In genomic region chr10:125148576-125148975, GRCh38 we compare ENCODE assay signal across 10 cellular contexts. TPM values are rescaled to one million over a fixed set of nuclear protein-coding genes. Genes with fewer than 3 reads are reported as not detected.
DNase-seq lines count a peak whose midpoint lies in the region; ATAC-seq and TF ChIP-seq lines count a peak whose summit lies in the region.
"Had no signal": no experiment of that assay in that cellular context is flagged by ENCODE, and none has a peak within 500 bp of the region (broad histone marks: within the 10 kb centered on the region; RNA-seq: fewer than 3 reads in every experiment).

No MANE protein-coding gene starts in this region.

- CTCF ChIA-PET in IMR-90 (lab: Yijun Ruan, JAX), result interaction anchor here (0.7 kb wide), 1 partner anchor 70 kb away, joined by 4 read pairs; no protein-coding TSS in a partner anchor
- CTCF ChIA-PET in CD8-positive, alpha-beta T cell (lab: Charles Lee), result no interaction called here

- H3K23ac ChIP-seq in IMR-90 (ENCODE audit: low read depth, low read length), result no peak overlapping the region; the same call in 1 of the 2 replicates

- dilution Hi-C loops in IMR-90 (cut with HindIII; ENCODE audit: low sequenced_read_pairs, unreplicated experiment), result no loop called here

- no peak overlapping the region for H3K14ac ChIP-seq in IMR-90 (replicated peaks; ENCODE audit: low read depth, low read length)

- no peak overlapping the region for H2BK5ac ChIP-seq in IMR-90 (ENCODE audit: low read depth, low read length, poor library complexity, severe bottlenecking)

- H2AFZ ChIP-seq in IMR-90 (replicated peaks; ENCODE audit: low read length, poor library complexity), result no peak overlapping the region

- 0 out of 2 replicates have a peak overlapping the region, but pooled peaks have one; percentile 18 for H2BK120ac ChIP-seq in IMR-90 (ENCODE audit: low read depth, low read length)

- H2AK9ac ChIP-seq in IMR-90 (replicated peaks; ENCODE audit: low read depth, low read length, poor library complexity), result no peak overlapping the region

- peaks cover 15 to 84% of the 10 kb centered on the region in 2 experiments; a peak in 3 of 4 replicates for H3K79me1 ChIP-seq in IMR-90 (ENCODE audit: low read depth in 1 of 2, low read length in 2 of 2)

- peaks cover 3% of the 10 kb centered on the region for H3K36me3 Mint-ChIP-seq in mesothelial cell of epicardium
- no peaks in the 10 kb centered on the region for H3K36me3 Mint-ChIP-seq in CD8-positive, alpha-beta T cell

- ATAC-seq in IMR-90 (ENCODE audit: low read depth), result no peak
- ATAC-seq in thoracic aorta (ENCODE audit: insufficient number of reproducible peaks, low FRiP score, low read depth), result no peak
- no peak for ATAC-seq in CD8-positive, alpha-beta T cell
- ATAC-seq in GM18868 (IDR thresholded peaks at IDR 0.05; ENCODE audit: unreplicated experiment), result no peak
- ATAC-seq: activated CD4-positive, CD25-positive, alpha-beta regulatory T cell treated with anti-CD3 and anti-CD28 coated beads, Interleukin-2, amount 50 U/mL, for 24 hours had no signal

- no peak overlapping the region for H3K4me3 Mint-ChIP-seq in mesothelial cell of epicardium
- no peak overlapping the region for H3K4me3 Mint-ChIP-seq in CD8-positive, alpha-beta T cell

- peak overlapping the region; percentile 88 for H3K27ac Mint-ChIP-seq in mesothelial cell of epicardium
- no peak overlapping the region for H3K27ac Mint-ChIP-seq in CD8-positive, alpha-beta T cell

- DNase-seq in IMR-90, result no peak
- no peak for DNase-seq in coronary artery (ENCODE audit: low spot score)
- DNase-seq in mesothelial cell of epicardium (ENCODE audit: low spot score in 2 of 2, unreplicated experiment in 2 of 2), result no peak
- DNase-seq in thoracic aorta (ENCODE audit: low spot score), result no peak
- no peak for DNase-seq in caudate nucleus (lab: John Stamatoyannopoulos, UW)
- DNase-seq in middle frontal gyrus (ENCODE audit: extremely low spot score, low spot score), result no peak
- DNase-seq in CD8-positive, alpha-beta T cell, result no peak
- DNase-seq: islet precursor cell had no signal

- H3K4me1 Mint-ChIP-seq in mesothelial cell of epicardium, result peaks cover 77% of the 10 kb centered on the region
- H3K4me1 Mint-ChIP-seq in CD8-positive, alpha-beta T cell (ENCODE audit: low read depth), result peaks cover 6% of the 10 kb centered on the region

- no peak overlapping the region; the same call in 1 of the 2 replicates for H2BK20ac ChIP-seq in IMR-90 (ENCODE audit: low read depth, low read length)

- peak overlapping the region; percentile 5; the same call in 1 of the 2 replicates for H3K27ac ChIP-seq in IMR-90 (ENCODE audit: insufficient read depth, low read length)
- peak overlapping the region; percentile 85 to 87 for H3K27ac ChIP-seq in coronary artery
- peak overlapping the region; percentile 76 to 85 for H3K27ac ChIP-seq in thoracic aorta
- no peak overlapping the region for H3K27ac ChIP-seq in caudate nucleus (ENCODE audit: low read depth, low read length)
- H3K27ac ChIP-seq in CD8-positive, alpha-beta T cell (ENCODE audit: low read depth, low read length), result no peak overlapping the region

- no peak for TF ChIP-seq RAD21 in IMR-90 (IDR thresholded peaks at IDR 0.05; ENCODE audit: low read length)

- H3K9ac ChIP-seq in IMR-90 (ENCODE audit: low read depth, low read length), result no peak overlapping the region

- H3K27me3 ChIP-seq in IMR-90 (ENCODE audit: control insufficient read depth, insufficient read depth, low read length), result no peaks in the 10 kb centered on the region
- H3K27me3 ChIP-seq in thoracic aorta (replicated peaks; ENCODE audit: insufficient read depth), result no peaks in the 10 kb centered on the region
- H3K27me3 ChIP-seq in CD8-positive, alpha-beta T cell (ENCODE audit: insufficient read depth, low read length), result no peaks in the 10 kb centered on the region

- POLR2A ChIA-PET in IMR-90 (lab: Charles Lee; ENCODE audit: unreplicated experiment), result no interaction called here
- POLR2A ChIA-PET in CD8-positive, alpha-beta T cell (lab: Charles Lee), result no interaction called here

- peaks cover 40% of the 10 kb centered on the region for H3K9me1 ChIP-seq in IMR-90 (ENCODE audit: insufficient read depth, low read length)

- no peak overlapping the region for H3K4me2 ChIP-seq in IMR-90 (ENCODE audit: low read depth, low read length)

- in situ Hi-C loops in IMR-90 (cut with MboI; ENCODE audit: low sequenced_read_pairs), result no loop called here

- no TSS peak for BruUV-seq in IMR-90 (replicated peaks; lab: Mats Ljungman, UMichigan)

- peaks cover 46% of the 10 kb centered on the region for H3K4me1 ChIP-seq in IMR-90 (ENCODE audit: control insufficient read depth, insufficient read depth, low read length)
- H3K4me1 ChIP-seq in thoracic aorta (ENCODE audit: control insufficient read depth in 1 of 2, low read depth in 2 of 2), result peaks cover 60 to 97% of the 10 kb centered on the region in 2 donors
- no peaks in the 10 kb centered on the region for H3K4me1 ChIP-seq in CD8-positive, alpha-beta T cell (ENCODE audit: insufficient read depth, low read length)

- no peak overlapping the region for H2BK15ac ChIP-seq in IMR-90 (ENCODE audit: low read depth, low read length)

- TF ChIP-seq CTCF in IMR-90 (conservative IDR thresholded peaks at IDR 0.05; ENCODE audit: low read depth, low read length) (no peak), coronary artery (IDR thresholded peaks at IDR 0.05) (no peak), mesothelial cell of epicardium (IDR thresholded peaks at IDR 0.05; ENCODE audit: unreplicated experiment) (no peak), thoracic aorta (IDR thresholded peaks at IDR 0.05) (no peak)
- TF ChIP-seq CTCF in CD8-positive, alpha-beta T cell (IDR thresholded peaks at IDR 0.05), result no peak

- H3K4ac ChIP-seq in IMR-90 (ENCODE audit: low read depth, low read length), result peak overlapping the region; percentile 18; the same call in 1 of the 2 replicates

- TF ChIP-seq POLR2A in IMR-90 (IDR thresholded peaks at IDR 0.05; ENCODE audit: low read depth, low read length), result no peak

- no peak overlapping the region for H3K4me3 ChIP-seq in IMR-90 (ENCODE audit: insufficient read depth, low read depth, low read length)
- H3K4me3 ChIP-seq in coronary artery, result no peak overlapping the region
- H3K4me3 ChIP-seq in thoracic aorta, result no peak overlapping the region
- H3K4me3 ChIP-seq in CD8-positive, alpha-beta T cell (ENCODE audit: low read depth, low read length), result no peak overlapping the region

- H3K18ac ChIP-seq in IMR-90 (ENCODE audit: low read depth, low read length), result no peak overlapping the region

- H3K36me3 ChIP-seq in IMR-90 (ENCODE audit: control insufficient read depth, insufficient read depth, low read length), result peaks cover 14% of the 10 kb centered on the region
- peaks cover 7% of the 10 kb centered on the region for H3K36me3 ChIP-seq in thoracic aorta
- no peaks in the 10 kb centered on the region for H3K36me3 ChIP-seq in CD8-positive, alpha-beta T cell (ENCODE audit: insufficient read depth, low read length)

- H2AK5ac ChIP-seq in IMR-90 (ENCODE audit: low read depth, low read length), result peak overlapping the region; percentile 7; the same call in 1 of the 2 replicates

- no peaks in the 10 kb centered on the region for H3K27me3 Mint-ChIP-seq in mesothelial cell of epicardium (ENCODE audit: low read depth)
- H3K27me3 Mint-ChIP-seq in CD8-positive, alpha-beta T cell (ENCODE audit: low read depth), result peaks cover 47% of the 10 kb centered on the region

- no peak overlapping the region for H4K5ac ChIP-seq in IMR-90 (ENCODE audit: low read depth, low read length)

- 89% methylated on average over 3 of the region's 5 CpGs; no CpG with 5 or more reads in 1 of the 2 experiments for WGBS in IMR-90 (ENCODE audit: extremely low coverage in 2 of 2, insufficient read length in 1 of 2), 2 experiments

- peaks cover 95% of the 10 kb centered on the region for H4K20me1 ChIP-seq in IMR-90 (ENCODE audit: insufficient read depth, low read length)

- intact Hi-C loops in IMR-90 (cut with micrococcal nuclease), result loop anchor here (2.0 to 5.0 kb wide), 3 partner anchors 46 to 101 kb away; no protein-coding TSS in a partner anchor
- intact Hi-C loops in CD8-positive, alpha-beta T cell (cut with DNase I, micrococcal nuclease), result no loop called here

- no peak overlapping the region for H4K8ac ChIP-seq in IMR-90 (ENCODE audit: low read depth in 2 of 2, low read length in 2 of 2)

- H3K9me3 ChIP-seq in IMR-90 (ENCODE audit: control insufficient read depth, insufficient read depth, low read length) (no peaks in the 10 kb centered on the region), thoracic aorta (no peaks in the 10 kb centered on the region)
- no peaks in the 10 kb centered on the region for H3K9me3 ChIP-seq in CD8-positive, alpha-beta T cell (ENCODE audit: low read length)

- no peaks in the 10 kb centered on the region for H3K9me3 Mint-ChIP-seq in mesothelial cell of epicardium
- no peaks in the 10 kb centered on the region for H3K9me3 Mint-ChIP-seq in CD8-positive, alpha-beta T cell

- no peak overlapping the region for H3K56ac ChIP-seq in IMR-90 (ENCODE audit: extremely low read depth, insufficient read depth, low read length)

- no peak overlapping the region for H4K91ac ChIP-seq in IMR-90 (ENCODE audit: insufficient read depth, low read depth, low read length)

TF ChIP-seq in IMR-90, 13 proteins besides CTCF, POLR2A, EP300 and RAD21 (continues in another document):
- no peak for TF ChIP-seq CEBPB (IDR thresholded peaks at IDR 0.05; ENCODE audit: low read depth, low read length)
- no peak for TF ChIP-seq MAFK (IDR thresholded peaks at IDR 0.05; ENCODE audit: low read depth, low read length)
- TF ChIP-seq FOS (IDR thresholded peaks at IDR 0.05; ENCODE audit: low read depth, low read length), result no peak
- no peak for TF ChIP-seq CHD1 (IDR thresholded peaks at IDR 0.05; ENCODE audit: low read depth, low read length)
- no peak for TF ChIP-seq USF2 (IDR thresholded peaks at IDR 0.05; ENCODE audit: low read depth, low read length)
- no peak for TF ChIP-seq BHLHE40 (IDR thresholded peaks at IDR 0.05; ENCODE audit: low read depth, low read length)

RNA-seq across cellular contexts. Expression of gene CTBP2, which starts 11.8 kb away (rescaled TPM):
- total RNA-seq in IMR-90 (2012; rRNA removed), result 74.2 and 81.0 TPM in 2 replicates
- 80.2 and 86.6 TPM in 2 replicates for polyA plus RNA-seq in IMR-90 (2012; rRNA removed)
- polyA plus RNA-seq in IMR-90 (2012; cell fraction: cytosol; rRNA removed), result 63.0 and 104 TPM in 2 replicates
- polyA plus RNA-seq in IMR-90 (2012; cell fraction: nucleus; rRNA removed; ENCODE audit: low replicate concordance), result 167 and 220 TPM in 2 replicates
- total RNA-seq in mesothelial cell of epicardium, result 115 to 122 TPM (median 121 TPM) in 3 replicates
- 10 to 100 TPM; 62.8 to 80.6 TPM for total RNA-seq in thoracic aorta
- under 1 TPM; 0.38 to 0.78 TPM for total RNA-seq in CD8-positive, alpha-beta T cell

Comparison
In these comparisons a context has a peak if more than half of its experiments do, and no peak if none do; other contexts are left out.
1. H3K27ac ChIP-seq: peak in IMR-90 (single experiment), coronary artery (2 of 2) and thoracic aorta (2 of 2); none in caudate nucleus (single experiment) and CD8-positive, alpha-beta T cell (single experiment).
2. RNA of gene CTBP2, which starts 11.8 kb away (total RNA-seq): 115 to 122 TPM in mesothelial cell of epicardium, 74.2 to 81.0 TPM in IMR-90 and 62.8 to 80.6 TPM in thoracic aorta; 0.38 to 0.78 TPM in CD8-positive, alpha-beta T cell; every median in the first group is over 10 times any median in the second.